ENCODE assay signal across 25 cellular contexts in genomic region chr10:131121511-131122035, GRCh38.
"Had no signal": no experiment of that assay in that cellular context is flagged by ENCODE, and none has a peak within 500 bp of the region (broad histone marks: within the 10 kb centered on the region; RNA-seq: fewer than 3 reads in every experiment).

No MANE protein-coding gene starts in this region.

- H3K4me1 Mint-ChIP-seq: immature natural killer cell; naive B cell; nephron; neural crest cell; stimulated activated effector memory CD8-positive, alpha-beta T cell treated with anti-CD3 and anti-CD28 coated beads, Interleukin-12 subunit alpha, Interleukin-12 subunit beta, amount 100 ng/mL, for 72 hours had no signal

- H3K36me3 Mint-ChIP-seq: immature natural killer cell; mesothelial cell of epicardium; naive B cell; stimulated activated effector memory CD8-positive, alpha-beta T cell treated with anti-CD3 and anti-CD28 coated beads, Interleukin-12 subunit alpha, Interleukin-12 subunit beta, amount 100 ng/mL, for 72 hours had no signal

- H3K27me3 Mint-ChIP-seq: naive B cell; stimulated activated naive CD8-positive, alpha-beta T cell treated with anti-CD3 and anti-CD28 coated beads, Interleukin-15, Interleukin-2, amounts not matched to agents 100 ng/mL and 50 ng/mL, for 24 hours had no signal

- H3K4me3 ChIP-seq: left ventricle myocardium inferior, lung, pancreas, prostate gland, skin epidermis, tibial nerve, upper lobe of left lung, vagina had no signal

- H3K27ac ChIP-seq: left ventricle myocardium inferior, neutrophil, pancreas, prostate gland, skin epidermis, tibial nerve, upper lobe of left lung, vagina had no signal

- H3K36me3 ChIP-seq: left ventricle myocardium inferior, neutrophil, pancreas, prostate gland, tibial nerve, upper lobe of left lung, vagina had no signal

- H3K27me3 ChIP-seq: neutrophil, pancreas, tibial nerve, upper lobe of left lung, vagina had no signal

- H3K4me1 ChIP-seq: left ventricle myocardium inferior, pancreas, prostate gland, tibial nerve, upper lobe of left lung, vagina had no signal

- H3K9me3 ChIP-seq: left ventricle myocardium inferior, neutrophil, pancreas, prostate gland, upper lobe of left lung, vagina had no signal

- H3K9me3 Mint-ChIP-seq: immature natural killer cell; neural crest cell; stimulated activated naive CD8-positive, alpha-beta T cell treated with anti-CD3 and anti-CD28 coated beads, Interleukin-15, Interleukin-2, amounts not matched to agents 100 ng/mL and 50 ng/mL, for 24 hours had no signal

- H3K27ac Mint-ChIP-seq: immature natural killer cell; mesothelial cell of epicardium; naive B cell; nephron; stimulated activated effector memory CD8-positive, alpha-beta T cell treated with anti-CD3 and anti-CD28 coated beads, Interleukin-12 subunit alpha, Interleukin-12 subunit beta, amount 100 ng/mL, for 72 hours; stimulated activated naive CD8-positive, alpha-beta T cell treated with anti-CD3 and anti-CD28 coated beads, Interleukin-15, Interleukin-2, amounts not matched to agents 100 ng/mL and 50 ng/mL, for 24 hours had no signal

- H3K4me3 Mint-ChIP-seq: immature natural killer cell; mesothelial cell of epicardium; naive B cell; nephron; neural crest cell; stimulated activated effector memory CD8-positive, alpha-beta T cell treated with anti-CD3 and anti-CD28 coated beads, Interleukin-12 subunit alpha, Interleukin-12 subunit beta, amount 100 ng/mL, for 72 hours; stimulated activated naive CD8-positive, alpha-beta T cell treated with anti-CD3 and anti-CD28 coated beads, Interleukin-15, Interleukin-2, amounts not matched to agents 100 ng/mL and 50 ng/mL, for 24 hours had no signal

- DNase-seq: head of caudate nucleus; hypothalamus; immature natural killer cell; left ventricle myocardium inferior; mesendoderm; naive B cell; occipital lobe; retina; right cardiac atrium; stimulated activated CD4-positive, alpha-beta T cell treated with anti-CD3 and anti-CD28 coated beads, Interleukin-4, amount 100 ng/mL, for 24 hours; stimulated activated naive CD4-positive, alpha-beta T cell; substantia nigra; upper lobe of left lung had no signal
